Comparison of ENCODE assay signal across 12 cellular contexts in the genomic region with DNA sequence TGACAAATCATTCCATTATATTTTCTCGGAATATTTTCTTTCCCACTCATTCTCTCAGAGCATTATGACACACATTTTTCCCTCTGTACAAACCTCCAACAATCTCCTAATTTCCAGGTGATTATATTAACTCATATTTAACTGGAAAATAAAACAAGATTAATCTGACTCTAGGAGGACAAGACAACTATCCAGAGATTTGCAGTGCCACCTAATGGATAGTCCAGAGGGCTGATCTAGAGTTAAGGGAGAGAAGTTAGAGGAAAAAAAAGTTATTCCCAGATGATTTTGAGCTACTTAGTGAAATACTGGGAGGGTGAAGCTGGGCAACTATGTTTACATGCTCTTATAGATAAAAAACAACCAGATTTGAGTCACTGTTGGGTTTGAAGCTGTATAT.
A peak's percentile ranks its signal among the peaks of the same experiment; 100 is the strongest.
DNase-seq lines count a peak whose midpoint lies in the region; ATAC-seq and TF ChIP-seq lines count a peak whose summit lies in the region.
"Had no signal": no experiment of that assay in that cellular context is flagged by ENCODE, and none has a peak within 500 bp of the region (broad histone marks: within the 10 kb centered on the region; RNA-seq: fewer than 3 reads in every experiment).

No MANE protein-coding gene starts in this region.

- 58 to 67% methylated on average over 1 of the region's 1 CpG for WGBS in body of pancreas, 2 donors

- BruUV-seq in Caco-2 (replicated peaks; lab: Mats Ljungman, UMichigan): no TSS peak

- H3K4me3 Mint-ChIP-seq in Caco-2 (ENCODE audit: unreplicated experiment): no peak overlapping the region
- H3K4me3 Mint-ChIP-seq: activated T-cell treated with anti-CD3 and anti-CD28 coated beads, Interleukin-2, amount 50 U/mL, for 24 hours; stimulated activated naive CD8-positive, alpha-beta T cell treated with anti-CD3 and anti-CD28 coated beads, Interleukin-15, amount 100 ng/mL, for 72 hours had no signal

- intact Hi-C loops in Caco-2 (cut with micrococcal nuclease; ENCODE audit: unreplicated experiment): loop anchor here (1.0 kb wide), 1 partner anchor 365 kb away; no protein-coding TSS in a partner anchor
- intact Hi-C loops in body of pancreas (cut with DNase I): no loop called here

- H3K36me3 ChIP-seq in Caco-2 (ENCODE audit: control insufficient read depth, insufficient read depth, low read length) (no peaks in the 10 kb centered on the region), H7 (replicated peaks; ENCODE audit: control insufficient read depth, insufficient read depth, low read length) (no peaks in the 10 kb centered on the region), body of pancreas (replicated peaks in 1 of 2; ENCODE audit: insufficient read depth in 1 of 2, low read depth in 2 of 2) (no peaks in the 10 kb centered on the region)

- DNase-seq in Caco-2 (no peak), HT1080 (ENCODE audit: low read depth) (peak; percentile 14), astrocyte of the cerebellum (ENCODE audit: low read depth) (peak; percentile 8), kidney glomerular epithelial cell (lab: John Stamatoyannopoulos, UW) (peak; percentile 2), H7 (no peak), left lobe of liver (ENCODE audit: low spot score) (no peak), body of pancreas (no peak)
- no peak for DNase-seq in activated CD8-positive, alpha-beta memory T cell treated with anti-CD3 and anti-CD28 coated beads, Interleukin-2, amount 50 U/mL, for 48 hours
- DNase-seq: activated T-cell treated with anti-CD3 and anti-CD28 coated beads, Interleukin-2, amount 50 U/mL, for 24 hours; NCI-H1048; stimulated activated CD4-positive, alpha-beta T cell treated with anti-CD3 and anti-CD28 coated beads, Interleukin-12 subunit alpha, Interleukin-12 subunit beta, amount 100 ng/mL, for 4 hours; stimulated activated naive CD8-positive, alpha-beta T cell treated with anti-CD3 and anti-CD28 coated beads, Interleukin-15, amount 100 ng/mL, for 72 hours had no signal

- ATAC-seq in left lobe of liver (no peak), body of pancreas (no peak)
- ATAC-seq: stimulated activated naive CD8-positive, alpha-beta T cell treated with anti-CD3 and anti-CD28 coated beads, Interleukin-15, amount 100 ng/mL, for 72 hours had no signal

- H3K9me3 ChIP-seq in Caco-2 (peaks cover 6% of the 10 kb centered on the region), body of pancreas (no peaks in the 10 kb centered on the region)

- in situ Hi-C loops in astrocyte of the cerebellum (cut with HindIII; ENCODE audit: low sequenced_read_pairs): loop anchor here (25.0 kb wide), 1 partner anchor 279 kb away; no protein-coding TSS in a partner anchor

- peaks cover 48% of the 10 kb centered on the region for H3K4me1 ChIP-seq in Caco-2
- H3K4me1 ChIP-seq in body of pancreas: peaks cover 21% of the 10 kb centered on the region

- POLR2A ChIA-PET in Caco-2 (lab: Charles Lee): no interaction called here

- peaks cover 51% of the 10 kb centered on the region for H3K4me1 Mint-ChIP-seq in Caco-2 (ENCODE audit: low read depth, unreplicated experiment)
- H3K4me1 Mint-ChIP-seq: stimulated activated naive CD8-positive, alpha-beta T cell treated with anti-CD3 and anti-CD28 coated beads, Interleukin-15, amount 100 ng/mL, for 72 hours had no signal

- H3K4me3 ChIP-seq in Caco-2 (ENCODE audit: low read depth, low read length): no peak overlapping the region
- no peak overlapping the region for H3K4me3 ChIP-seq in astrocyte of the cerebellum (ENCODE audit: low read depth, low read length)
- no peak overlapping the region for H3K4me3 ChIP-seq in H7 (ENCODE audit: insufficient read depth, low read depth, low read length)
- no peak overlapping the region for H3K4me3 ChIP-seq in body of pancreas

- no peak for TF ChIP-seq POLR2A in body of pancreas (IDR thresholded peaks at IDR 0.05)

- CTCF ChIA-PET in Caco-2 (lab: Charles Lee): interaction anchor here (1.8 kb wide), 1 partner anchor 16 kb away, joined by 17 read pairs; no protein-coding TSS in a partner anchor

- H3K27ac Mint-ChIP-seq in Caco-2 (ENCODE audit: unreplicated experiment): peak overlapping the region; percentile 39
- H3K27ac Mint-ChIP-seq: activated T-cell treated with anti-CD3 and anti-CD28 coated beads, Interleukin-2, amount 50 U/mL, for 24 hours; stimulated activated naive CD8-positive, alpha-beta T cell treated with anti-CD3 and anti-CD28 coated beads, Interleukin-15, amount 100 ng/mL, for 72 hours had no signal

- H3K27me3 ChIP-seq in Caco-2 (replicated peaks; ENCODE audit: control insufficient read depth, insufficient read depth, low read length) (no peaks in the 10 kb centered on the region), H7 (ENCODE audit: control insufficient read depth, insufficient read depth, low read length) (no peaks in the 10 kb centered on the region), body of pancreas (peaks cover 0 to 4% of the 10 kb centered on the region in 2 donors)

- no peaks in the 10 kb centered on the region for H3K27me3 Mint-ChIP-seq in Caco-2 (ENCODE audit: insufficient read depth, unreplicated experiment)
- H3K27me3 Mint-ChIP-seq: activated T-cell treated with anti-CD3 and anti-CD28 coated beads, Interleukin-2, amount 50 U/mL, for 24 hours; stimulated activated naive CD8-positive, alpha-beta T cell treated with anti-CD3 and anti-CD28 coated beads, Interleukin-15, amount 100 ng/mL, for 72 hours had no signal

- no peak overlapping the region for H3K27ac ChIP-seq in body of pancreas

- H3K36me3 Mint-ChIP-seq in Caco-2 (ENCODE audit: insufficient read depth, unreplicated experiment): no peaks in the 10 kb centered on the region

- peaks cover 9% of the 10 kb centered on the region for H3K9me3 Mint-ChIP-seq in Caco-2 (ENCODE audit: unreplicated experiment)

- TF ChIP-seq CTCF in Caco-2 (IDR thresholded peaks at IDR 0.05; ENCODE audit: insufficient read depth in 1 of 2, low read depth in 1 of 2, low read length in 1 of 2, severe bottlenecking in 1 of 2, unreplicated experiment in 1 of 2) (peak in 1 of 2 experiments; percentile 32), astrocyte of the cerebellum (IDR thresholded peaks at IDR 0.05; ENCODE audit: low read depth, low read length, missing control alignments) (peak; percentile 60), body of pancreas (IDR thresholded peaks at IDR 0.05) (no peak)

Comparison
In these comparisons a context has a peak if more than half of its experiments do, and no peak if none do; other contexts are left out.
1. DNase-seq: peak in HT1080 (single experiment), astrocyte of the cerebellum (single experiment) and kidney glomerular epithelial cell (single experiment); none in Caco-2 (0 of 2), activated CD8-positive, alpha-beta memory T cell treated with anti-CD3 and anti-CD28 coated beads, Interleukin-2, amount 50 U/mL, for 48 hours (single experiment), H7 (single experiment), left lobe of liver (single experiment) and body of pancreas (0 of 4).